In genomic region chr14:54343276-54344121, GRCh38 we compare ENCODE assay signal across 12 cellular contexts. TPM values are rescaled to one million over a fixed set of nuclear protein-coding genes. Genes with fewer than 3 reads are reported as not detected.
DNase-seq lines count a peak whose midpoint lies in the region; ATAC-seq and TF ChIP-seq lines count a peak whose summit lies in the region.
"Had no signal": no experiment of that assay in that cellular context is flagged by ENCODE, and none has a peak within 500 bp of the region (broad histone marks: within the 10 kb centered on the region; RNA-seq: fewer than 3 reads in every experiment).

No MANE protein-coding gene starts in this region.

- H2AFZ ChIP-seq in SU-DHL-6 (ENCODE audit: low read depth, low read length, severe bottlenecking) (no peak overlapping the region), Karpas-422 (ENCODE audit: low read length) (no peak overlapping the region)

- H3F3A ChIP-seq in SU-DHL-6 (ENCODE audit: insufficient read depth): no peaks in the 10 kb centered on the region

- no peak overlapping the region for H3K27ac ChIP-seq in SU-DHL-6 (ENCODE audit: low read depth, low read length)
- no peak overlapping the region for H3K27ac ChIP-seq in Karpas-422 (ENCODE audit: low read length)
- H3K27ac ChIP-seq: adrenal gland, neutrophil had no signal

- H3K9me2 ChIP-seq in SU-DHL-6 (replicated peaks; ENCODE audit: insufficient read depth, low read length) (no peaks in the 10 kb centered on the region), Karpas-422 (replicated peaks; ENCODE audit: insufficient read depth, low read length) (no peaks in the 10 kb centered on the region)

- intact Hi-C loops in mucosa of descending colon (cut with DNase I, micrococcal nuclease): loop anchor here in 1 of 2 donors (10.0 kb wide), 1 partner anchor 1049 kb away; no protein-coding TSS in a partner anchor

- no peaks in the 10 kb centered on the region for H4K20me1 ChIP-seq in SU-DHL-6 (ENCODE audit: low read depth, low read length)
- no peaks in the 10 kb centered on the region for H4K20me1 ChIP-seq in Karpas-422 (ENCODE audit: insufficient read depth, low read depth, low read length)

- H3K36me3 ChIP-seq in SU-DHL-6 (ENCODE audit: low read length) (no peaks in the 10 kb centered on the region), mucosa of descending colon (ENCODE audit: low read depth) (no peaks in the 10 kb centered on the region), Karpas-422 (ENCODE audit: insufficient read depth, low read length) (no peaks in the 10 kb centered on the region)
- H3K36me3 ChIP-seq: adrenal gland, neutrophil had no signal

- ATAC-seq in mucosa of descending colon (peak; percentile 66), GM18517 (IDR thresholded peaks at IDR 0.05; ENCODE audit: unreplicated experiment) (no peak)
- ATAC-seq: WTC11 had no signal

- DNase-seq in DMS53 (lab: John Stamatoyannopoulos, UW) (peak; percentile 94), NCI-H1694 treated with DMSO at 0.1 percent for 48 hours (lab: John Stamatoyannopoulos, UW) (peak; percentile 95), mucosa of descending colon (no peak), AML-193 (lab: John Stamatoyannopoulos, UW) (no peak), Karpas-422 (no peak)
- no peak for DNase-seq in activated naive CD4-positive, alpha-beta T cell treated with anti-CD3 and anti-CD28 coated beads, Interleukin-2, amount 50 U/mL, for 16 hours
- DNase-seq: adrenal gland; CD8-positive, alpha-beta memory T cell had no signal

- H3K4me3 ChIP-seq in SU-DHL-6 (ENCODE audit: insufficient read depth, low read length, poor library complexity, severe bottlenecking) (no peak overlapping the region), mucosa of descending colon (no peak overlapping the region), Karpas-422 (ENCODE audit: low read length) (no peak overlapping the region)
- H3K4me3 ChIP-seq: adrenal gland had no signal

- H3K9ac ChIP-seq in SU-DHL-6 (ENCODE audit: low read length): no peak overlapping the region
- no peak overlapping the region for H3K9ac ChIP-seq in Karpas-422 (ENCODE audit: low read length)

- H3K9me3 ChIP-seq in SU-DHL-6 (ENCODE audit: insufficient read depth, low read length) (no peaks in the 10 kb centered on the region), mucosa of descending colon (no peaks in the 10 kb centered on the region), Karpas-422 (ENCODE audit: low read length) (no peaks in the 10 kb centered on the region)
- H3K9me3 ChIP-seq: adrenal gland, neutrophil had no signal

- no peaks in the 10 kb centered on the region for H3K27me3 ChIP-seq in SU-DHL-6 (ENCODE audit: low read length)
- no peaks in the 10 kb centered on the region for H3K27me3 ChIP-seq in Karpas-422 (ENCODE audit: low read length)
- H3K27me3 ChIP-seq: adrenal gland had no signal

- peaks cover 8% of the 10 kb centered on the region for H3K4me1 ChIP-seq in mucosa of descending colon (ENCODE audit: low read depth)
- peaks cover 12% of the 10 kb centered on the region for H3K4me1 ChIP-seq in Karpas-422 (ENCODE audit: low read length)
- H3K4me1 ChIP-seq: adrenal gland had no signal

- H3K4me2 ChIP-seq in SU-DHL-6 (ENCODE audit: low read depth, low read length, poor library complexity, severe bottlenecking) (peak overlapping the region; percentile 25), Karpas-422 (ENCODE audit: low read depth, low read length, poor library complexity, severe bottlenecking) (no peak overlapping the region)

- H3K79me2 ChIP-seq in SU-DHL-6 (ENCODE audit: insufficient read depth, low read length) (no peaks in the 10 kb centered on the region), Karpas-422 (ENCODE audit: low read length) (no peaks in the 10 kb centered on the region)

- TF ChIP-seq CTCF in SU-DHL-6 (IDR thresholded peaks at IDR 0.05; ENCODE audit: insufficient read depth, low read length, poor library complexity, severe bottlenecking): no peak
- TF ChIP-seq CTCF in mucosa of descending colon (IDR thresholded peaks at IDR 0.05): no peak

RNA-seq across cellular contexts. Expression of gene CDKN3, which starts 53.3 kb away (rescaled TPM):
- 10 to 100 TPM in 1 of 3 donors, 1 to 10 TPM in 2; 1.7 to 18.2 (median 3.4) TPM for total RNA-seq in mucosa of descending colon
- total RNA-seq in Karpas-422 (2014; rRNA removed; shearing (Covaris generic); ENCODE audit: low replicate concordance): 57.8 and 96.1 TPM in 2 replicates

Comparison
In these comparisons a context has a peak if more than half of its experiments do, and no peak if none do; other contexts are left out.
1. DNase-seq: peak in DMS53 (single experiment) and NCI-H1694 treated with DMSO at 0.1 percent for 48 hours (single experiment); none in mucosa of descending colon (0 of 3), AML-193 (0 of 2), Karpas-422 (single experiment) and activated naive CD4-positive, alpha-beta T cell treated with anti-CD3 and anti-CD28 coated beads, Interleukin-2, amount 50 U/mL, for 16 hours (single experiment).